In genomic region chr7:131123991-131124629, GRCh38 we compare ENCODE assay signal across 11 cellular contexts.
DNase-seq lines count a peak whose midpoint lies in the region; ATAC-seq and TF ChIP-seq lines count a peak whose summit lies in the region.
"Had no signal": no experiment of that assay in that cellular context is flagged by ENCODE, and none has a peak within 500 bp of the region (broad histone marks: within the 10 kb centered on the region; RNA-seq: fewer than 3 reads in every experiment).

No MANE protein-coding gene starts in this region.

- peak; percentile 91 for ATAC-seq in GM18498 (IDR thresholded peaks at IDR 0.05; ENCODE audit: unreplicated experiment)
- ATAC-seq in GM21360 (IDR thresholded peaks at IDR 0.05; ENCODE audit: unreplicated experiment), result peak; percentile 90
- ATAC-seq in HG03097 (IDR thresholded peaks at IDR 0.05; ENCODE audit: low FRiP score, unreplicated experiment), result peak; percentile 86
- ATAC-seq in heart left ventricle, result no peak
- no peak for ATAC-seq in gastrocnemius medialis

- TF ChIP-seq POLR2A in heart left ventricle (IDR thresholded peaks at IDR 0.05) (no peak), gastrocnemius medialis (IDR thresholded peaks at IDR 0.05) (no peak)

- peaks cover 5% of the 10 kb centered on the region; the same call in 1 of the 2 replicates for H3K36me3 ChIP-seq in OCI-LY7 (ENCODE audit: insufficient read depth, low read length)
- H3K36me3 ChIP-seq in heart left ventricle, result no peaks in the 10 kb centered on the region
- peaks cover 0 to under 1% of the 10 kb centered on the region in 2 donors for H3K36me3 ChIP-seq in gastrocnemius medialis
- H3K36me3 ChIP-seq: thyroid gland had no signal

- no peak for TF ChIP-seq CTCF in OCI-LY7 (conservative IDR thresholded peaks at IDR 0.05; ENCODE audit: low read length)
- TF ChIP-seq CTCF in heart left ventricle (IDR thresholded peaks at IDR 0.05), result no peak
- no peak for TF ChIP-seq CTCF in gastrocnemius medialis (IDR thresholded peaks at IDR 0.05 in 4 of 5, conservative IDR thresholded peaks at IDR 0.05 in 1 of 5)

- H3K27ac ChIP-seq in OCI-LY7 (ENCODE audit: low read depth, low read length, poor library complexity, severe bottlenecking), result peak overlapping the region; percentile 100
- no peak overlapping the region for H3K27ac ChIP-seq in heart left ventricle
- H3K27ac ChIP-seq in gastrocnemius medialis, result no peak overlapping the region
- H3K27ac ChIP-seq: thyroid gland had no signal

- H3K4me2 ChIP-seq in OCI-LY7 (ENCODE audit: low read length), result peak overlapping the region; percentile 78

- H3K9me3 ChIP-seq in OCI-LY7 (ENCODE audit: low read length) (peaks cover 5% of the 10 kb centered on the region; the same call in 1 of the 2 replicates), heart left ventricle (peaks cover 0 to 8% (median 0%) of the 10 kb centered on the region in 12 donors), gastrocnemius medialis (no peaks in the 10 kb centered on the region)
- H3K9me3 ChIP-seq: thyroid gland had no signal

- no peaks in the 10 kb centered on the region for H4K20me1 ChIP-seq in OCI-LY7 (ENCODE audit: insufficient read depth, low read length)

- POLR2A ChIA-PET in OCI-LY7 (lab: Charles Lee), result interaction anchor here (0.6 to 8.9 kb wide), 18 partner anchors 8 to 203 kb away, joined by 3 to 186 read pairs (median 6); partner anchors contain the start of gene MKLN1

- in situ Hi-C loops in gastrocnemius medialis (cut with MboI; ENCODE audit: low sequenced_read_pairs in 4 of 4), result no loop called here

- intact Hi-C loops in OCI-LY7 (cut with micrococcal nuclease; ENCODE audit: unreplicated experiment) (loop anchor here (1.0 kb wide), 4 partner anchors 14 to 179 kb away; no protein-coding TSS in a partner anchor), heart left ventricle (cut with DNase I) (no loop called here), gastrocnemius medialis (cut with DNase I; ENCODE audit: low total_unique reads) (no loop called here)

- DNase-seq in OCI-LY7 (ENCODE audit: low spot score), result peak; percentile 96
- no peak for DNase-seq in heart left ventricle
- DNase-seq in effector CD4-positive, alpha-beta T cell, result no peak
- no peak for DNase-seq in gastrocnemius medialis
- DNase-seq in activated CD4-positive, alpha-beta T cell treated with anti-CD3 and anti-CD28 coated beads for 1 hour, result no peak
- DNase-seq: CD4-positive, CD25-positive, alpha-beta regulatory T cell; NCI-H524 treated with DMSO at 0.1 percent for 48 hours; thyroid gland had no signal

- CTCF ChIA-PET in OCI-LY7 (lab: Charles Lee; ENCODE audit: unreplicated experiment), result interaction anchor here (0.7 to 2.1 kb wide), 8 partner anchors 11 to 177 kb away, joined by 3 to 7 read pairs (median 3); no protein-coding TSS in a partner anchor

- H3K79me2 ChIP-seq in OCI-LY7 (ENCODE audit: insufficient read depth, low read depth, low read length), result no peaks in the 10 kb centered on the region

- BruUV-seq in OCI-LY7 (replicated peaks; lab: Mats Ljungman, UMichigan), result no TSS peak

- H2AFZ ChIP-seq in OCI-LY7 (ENCODE audit: low read length), result peak overlapping the region; percentile 12; the same call in 1 of the 2 replicates

- H3K27me3 ChIP-seq in heart left ventricle (no peaks in the 10 kb centered on the region), gastrocnemius medialis (no peaks in the 10 kb centered on the region)
- H3K27me3 ChIP-seq: thyroid gland had no signal

- peak overlapping the region; percentile 38 for H3K4me3 ChIP-seq in OCI-LY7 (ENCODE audit: low read depth, low read length, poor library complexity, severe bottlenecking)
- H3K4me3 ChIP-seq in heart left ventricle, result no peak overlapping the region
- no peak overlapping the region for H3K4me3 ChIP-seq in gastrocnemius medialis
- H3K4me3 ChIP-seq: thyroid gland had no signal

- peaks cover 51% of the 10 kb centered on the region for H3K4me1 ChIP-seq in OCI-LY7 (ENCODE audit: insufficient read depth, low read length, poor library complexity, severe bottlenecking)
- H3K4me1 ChIP-seq in heart left ventricle, result no peaks in the 10 kb centered on the region
- H3K4me1 ChIP-seq in gastrocnemius medialis, result no peaks in the 10 kb centered on the region
- H3K4me1 ChIP-seq: thyroid gland had no signal

- no peaks in the 10 kb centered on the region for H3K9me2 ChIP-seq in OCI-LY7 (ENCODE audit: insufficient read depth, low read length)

- WGBS in heart left ventricle, 4 donors, result 91 to 96% (median 92%) methylated on average over 4 of the region's 4 CpGs

Comparison
In these comparisons a context has a peak if more than half of its experiments do, and no peak if none do; other contexts are left out.
1. ATAC-seq: peak in GM18498 (single experiment), GM21360 (single experiment) and HG03097 (single experiment); none in heart left ventricle (0 of 4) and gastrocnemius medialis (0 of 2).